Comparison of ENCODE assay signal across 2 cellular contexts in genomic region chr1:195153107-195153506, GRCh38.
TF ChIP-seq lines count a peak whose summit lies in the region.

No MANE protein-coding gene starts in this region.

TF ChIP-seq in IMR-90, 13 proteins besides CTCF, POLR2A, EP300 and RAD21 (continued from another document):
- TF ChIP-seq RFX5 (IDR thresholded peaks at IDR 0.05; ENCODE audit: low read depth, low read length), result no peak
- no peak for TF ChIP-seq CHD1 (IDR thresholded peaks at IDR 0.05; ENCODE audit: low read depth, low read length)
- TF ChIP-seq NFE2L2 (IDR thresholded peaks at IDR 0.05; ENCODE audit: low read depth, low read length), result peak; percentile 88

TF ChIP-seq in K562, 482 proteins besides CTCF, POLR2A, EP300 and RAD21 (continued from another document and continues in another):
- TF ChIP-seq, protein P1, sequence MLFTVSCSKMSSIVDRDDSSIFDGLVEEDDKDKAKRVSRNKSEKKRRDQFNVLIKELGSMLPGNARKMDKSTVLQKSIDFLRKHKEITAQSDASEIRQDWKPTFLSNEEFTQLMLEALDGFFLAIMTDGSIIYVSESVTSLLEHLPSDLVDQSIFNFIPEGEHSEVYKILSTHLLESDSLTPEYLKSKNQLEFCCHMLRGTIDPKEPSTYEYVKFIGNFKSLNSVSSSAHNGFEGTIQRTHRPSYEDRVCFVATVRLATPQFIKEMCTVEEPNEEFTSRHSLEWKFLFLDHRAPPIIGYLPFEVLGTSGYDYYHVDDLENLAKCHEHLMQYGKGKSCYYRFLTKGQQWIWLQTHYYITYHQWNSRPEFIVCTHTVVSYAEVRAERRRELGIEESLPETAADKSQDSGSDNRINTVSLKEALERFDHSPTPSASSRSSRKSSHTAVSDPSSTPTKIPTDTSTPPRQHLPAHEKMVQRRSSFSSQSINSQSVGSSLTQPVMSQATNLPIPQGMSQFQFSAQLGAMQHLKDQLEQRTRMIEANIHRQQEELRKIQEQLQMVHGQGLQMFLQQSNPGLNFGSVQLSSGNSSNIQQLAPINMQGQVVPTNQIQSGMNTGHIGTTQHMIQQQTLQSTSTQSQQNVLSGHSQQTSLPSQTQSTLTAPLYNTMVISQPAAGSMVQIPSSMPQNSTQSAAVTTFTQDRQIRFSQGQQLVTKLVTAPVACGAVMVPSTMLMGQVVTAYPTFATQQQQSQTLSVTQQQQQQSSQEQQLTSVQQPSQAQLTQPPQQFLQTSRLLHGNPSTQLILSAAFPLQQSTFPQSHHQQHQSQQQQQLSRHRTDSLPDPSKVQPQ (CRISPR knock-in tag; IDR thresholded peaks at IDR 0.05; ENCODE audit: borderline replicate concordance), result no peak
- TF ChIP-seq, protein P2, sequence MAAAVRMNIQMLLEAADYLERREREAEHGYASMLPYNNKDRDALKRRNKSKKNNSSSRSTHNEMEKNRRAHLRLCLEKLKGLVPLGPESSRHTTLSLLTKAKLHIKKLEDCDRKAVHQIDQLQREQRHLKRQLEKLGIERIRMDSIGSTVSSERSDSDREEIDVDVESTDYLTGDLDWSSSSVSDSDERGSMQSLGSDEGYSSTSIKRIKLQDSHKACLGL (CRISPR knock-in tag; IDR thresholded peaks at IDR 0.05; ENCODE audit: borderline replicate concordance, poor library complexity, severe bottlenecking), result no peak
- no peak for TF ChIP-seq EZH2 (IDR thresholded peaks at IDR 0.05; ENCODE audit: borderline replicate concordance, low read depth, low read length)
- TF ChIP-seq NEUROD1 (IDR thresholded peaks at IDR 0.05; ENCODE audit: borderline replicate concordance, low read depth, low read length, partially characterized antibody), result no peak
- TF ChIP-seq, protein P3, sequence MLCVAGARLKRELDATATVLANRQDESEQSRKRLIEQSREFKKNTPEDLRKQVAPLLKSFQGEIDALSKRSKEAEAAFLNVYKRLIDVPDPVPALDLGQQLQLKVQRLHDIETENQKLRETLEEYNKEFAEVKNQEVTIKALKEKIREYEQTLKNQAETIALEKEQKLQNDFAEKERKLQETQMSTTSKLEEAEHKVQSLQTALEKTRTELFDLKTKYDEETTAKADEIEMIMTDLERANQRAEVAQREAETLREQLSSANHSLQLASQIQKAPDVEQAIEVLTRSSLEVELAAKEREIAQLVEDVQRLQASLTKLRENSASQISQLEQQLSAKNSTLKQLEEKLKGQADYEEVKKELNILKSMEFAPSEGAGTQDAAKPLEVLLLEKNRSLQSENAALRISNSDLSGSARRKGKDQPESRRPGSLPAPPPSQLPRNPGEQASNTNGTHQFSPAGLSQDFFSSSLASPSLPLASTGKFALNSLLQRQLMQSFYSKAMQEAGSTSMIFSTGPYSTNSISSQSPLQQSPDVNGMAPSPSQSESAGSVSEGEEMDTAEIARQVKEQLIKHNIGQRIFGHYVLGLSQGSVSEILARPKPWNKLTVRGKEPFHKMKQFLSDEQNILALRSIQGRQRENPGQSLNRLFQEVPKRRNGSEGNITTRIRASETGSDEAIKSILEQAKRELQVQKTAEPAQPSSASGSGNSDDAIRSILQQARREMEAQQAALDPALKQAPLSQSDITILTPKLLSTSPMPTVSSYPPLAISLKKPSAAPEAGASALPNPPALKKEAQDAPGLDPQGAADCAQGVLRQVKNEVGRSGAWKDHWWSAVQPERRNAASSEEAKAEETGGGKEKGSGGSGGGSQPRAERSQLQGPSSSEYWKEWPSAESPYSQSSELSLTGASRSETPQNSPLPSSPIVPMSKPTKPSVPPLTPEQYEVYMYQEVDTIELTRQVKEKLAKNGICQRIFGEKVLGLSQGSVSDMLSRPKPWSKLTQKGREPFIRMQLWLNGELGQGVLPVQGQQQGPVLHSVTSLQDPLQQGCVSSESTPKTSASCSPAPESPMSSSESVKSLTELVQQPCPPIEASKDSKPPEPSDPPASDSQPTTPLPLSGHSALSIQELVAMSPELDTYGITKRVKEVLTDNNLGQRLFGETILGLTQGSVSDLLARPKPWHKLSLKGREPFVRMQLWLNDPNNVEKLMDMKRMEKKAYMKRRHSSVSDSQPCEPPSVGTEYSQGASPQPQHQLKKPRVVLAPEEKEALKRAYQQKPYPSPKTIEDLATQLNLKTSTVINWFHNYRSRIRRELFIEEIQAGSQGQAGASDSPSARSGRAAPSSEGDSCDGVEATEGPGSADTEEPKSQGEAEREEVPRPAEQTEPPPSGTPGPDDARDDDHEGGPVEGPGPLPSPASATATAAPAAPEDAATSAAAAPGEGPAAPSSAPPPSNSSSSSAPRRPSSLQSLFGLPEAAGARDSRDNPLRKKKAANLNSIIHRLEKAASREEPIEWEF (CRISPR knock-in tag; IDR thresholded peaks at IDR 0.05), result no peak
- TF ChIP-seq, protein P4, sequence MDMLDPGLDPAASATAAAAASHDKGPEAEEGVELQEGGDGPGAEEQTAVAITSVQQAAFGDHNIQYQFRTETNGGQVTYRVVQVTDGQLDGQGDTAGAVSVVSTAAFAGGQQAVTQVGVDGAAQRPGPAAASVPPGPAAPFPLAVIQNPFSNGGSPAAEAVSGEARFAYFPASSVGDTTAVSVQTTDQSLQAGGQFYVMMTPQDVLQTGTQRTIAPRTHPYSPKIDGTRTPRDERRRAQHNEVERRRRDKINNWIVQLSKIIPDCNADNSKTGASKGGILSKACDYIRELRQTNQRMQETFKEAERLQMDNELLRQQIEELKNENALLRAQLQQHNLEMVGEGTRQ (CRISPR knock-in tag; IDR thresholded peaks at IDR 0.05), result no peak
- TF ChIP-seq ZBTB1 (CRISPR knock-in tag; IDR thresholded peaks at IDR 0.05; ENCODE audit: borderline replicate concordance, low read depth), result no peak
- TF ChIP-seq ZNF431 (CRISPR knock-in tag; IDR thresholded peaks at IDR 0.05), result no peak
- TF ChIP-seq, protein P5, sequence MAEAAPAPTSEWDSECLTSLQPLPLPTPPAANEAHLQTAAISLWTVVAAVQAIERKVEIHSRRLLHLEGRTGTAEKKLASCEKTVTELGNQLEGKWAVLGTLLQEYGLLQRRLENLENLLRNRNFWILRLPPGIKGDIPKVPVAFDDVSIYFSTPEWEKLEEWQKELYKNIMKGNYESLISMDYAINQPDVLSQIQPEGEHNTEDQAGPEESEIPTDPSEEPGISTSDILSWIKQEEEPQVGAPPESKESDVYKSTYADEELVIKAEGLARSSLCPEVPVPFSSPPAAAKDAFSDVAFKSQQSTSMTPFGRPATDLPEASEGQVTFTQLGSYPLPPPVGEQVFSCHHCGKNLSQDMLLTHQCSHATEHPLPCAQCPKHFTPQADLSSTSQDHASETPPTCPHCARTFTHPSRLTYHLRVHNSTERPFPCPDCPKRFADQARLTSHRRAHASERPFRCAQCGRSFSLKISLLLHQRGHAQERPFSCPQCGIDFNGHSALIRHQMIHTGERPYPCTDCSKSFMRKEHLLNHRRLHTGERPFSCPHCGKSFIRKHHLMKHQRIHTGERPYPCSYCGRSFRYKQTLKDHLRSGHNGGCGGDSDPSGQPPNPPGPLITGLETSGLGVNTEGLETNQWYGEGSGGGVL (CRISPR knock-in tag; IDR thresholded peaks at IDR 0.05), result no peak
- TF ChIP-seq HNRNPH1 (optimal IDR thresholded peaks at IDR 0.05; ENCODE audit: low read depth, low read length), result no peak
- no peak for TF ChIP-seq PTTG1 (tag; IDR thresholded peaks at IDR 0.05; ENCODE audit: low read depth)
- TF ChIP-seq, protein P6, sequence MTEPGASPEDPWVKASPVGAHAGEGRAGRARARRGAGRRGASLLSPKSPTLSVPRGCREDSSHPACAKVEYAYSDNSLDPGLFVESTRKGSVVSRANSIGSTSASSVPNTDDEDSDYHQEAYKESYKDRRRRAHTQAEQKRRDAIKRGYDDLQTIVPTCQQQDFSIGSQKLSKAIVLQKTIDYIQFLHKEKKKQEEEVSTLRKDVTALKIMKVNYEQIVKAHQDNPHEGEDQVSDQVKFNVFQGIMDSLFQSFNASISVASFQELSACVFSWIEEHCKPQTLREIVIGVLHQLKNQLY (CRISPR knock-in tag; conservative IDR thresholded peaks at IDR 0.05), result no peak
- TF ChIP-seq CHD4 (IDR thresholded peaks at IDR 0.05; ENCODE audit: insufficient read depth, insufficient replicate concordance, low read depth, low read length, poor library complexity, severe bottlenecking), result no peak
- TF ChIP-seq, protein P7, sequence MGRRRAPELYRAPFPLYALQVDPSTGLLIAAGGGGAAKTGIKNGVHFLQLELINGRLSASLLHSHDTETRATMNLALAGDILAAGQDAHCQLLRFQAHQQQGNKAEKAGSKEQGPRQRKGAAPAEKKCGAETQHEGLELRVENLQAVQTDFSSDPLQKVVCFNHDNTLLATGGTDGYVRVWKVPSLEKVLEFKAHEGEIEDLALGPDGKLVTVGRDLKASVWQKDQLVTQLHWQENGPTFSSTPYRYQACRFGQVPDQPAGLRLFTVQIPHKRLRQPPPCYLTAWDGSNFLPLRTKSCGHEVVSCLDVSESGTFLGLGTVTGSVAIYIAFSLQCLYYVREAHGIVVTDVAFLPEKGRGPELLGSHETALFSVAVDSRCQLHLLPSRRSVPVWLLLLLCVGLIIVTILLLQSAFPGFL (CRISPR knock-in tag; IDR thresholded peaks at IDR 0.05), result no peak
- peak; percentile 87 for TF ChIP-seq ZNF316 (IDR thresholded peaks at IDR 0.05)
- no peak for TF ChIP-seq ZNF146 (CRISPR knock-in tag; IDR thresholded peaks at IDR 0.05; ENCODE audit: unreplicated experiment)
- TF ChIP-seq STAT5A (IDR thresholded peaks at IDR 0.05; ENCODE audit: borderline replicate concordance, low read length), result no peak
- TF ChIP-seq, protein P8, sequence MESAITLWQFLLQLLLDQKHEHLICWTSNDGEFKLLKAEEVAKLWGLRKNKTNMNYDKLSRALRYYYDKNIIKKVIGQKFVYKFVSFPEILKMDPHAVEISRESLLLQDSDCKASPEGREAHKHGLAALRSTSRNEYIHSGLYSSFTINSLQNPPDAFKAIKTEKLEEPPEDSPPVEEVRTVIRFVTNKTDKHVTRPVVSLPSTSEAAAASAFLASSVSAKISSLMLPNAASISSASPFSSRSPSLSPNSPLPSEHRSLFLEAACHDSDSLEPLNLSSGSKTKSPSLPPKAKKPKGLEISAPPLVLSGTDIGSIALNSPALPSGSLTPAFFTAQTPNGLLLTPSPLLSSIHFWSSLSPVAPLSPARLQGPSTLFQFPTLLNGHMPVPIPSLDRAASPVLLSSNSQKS (CRISPR knock-in tag; IDR thresholded peaks at IDR 0.05), result no peak
- TF ChIP-seq SIN3B (IDR thresholded peaks at IDR 0.05; ENCODE audit: low read depth), result no peak
- no peak for TF ChIP-seq HCFC1 (IDR thresholded peaks at IDR 0.05; ENCODE audit: low read depth, low read length)
- TF ChIP-seq, protein P9, sequence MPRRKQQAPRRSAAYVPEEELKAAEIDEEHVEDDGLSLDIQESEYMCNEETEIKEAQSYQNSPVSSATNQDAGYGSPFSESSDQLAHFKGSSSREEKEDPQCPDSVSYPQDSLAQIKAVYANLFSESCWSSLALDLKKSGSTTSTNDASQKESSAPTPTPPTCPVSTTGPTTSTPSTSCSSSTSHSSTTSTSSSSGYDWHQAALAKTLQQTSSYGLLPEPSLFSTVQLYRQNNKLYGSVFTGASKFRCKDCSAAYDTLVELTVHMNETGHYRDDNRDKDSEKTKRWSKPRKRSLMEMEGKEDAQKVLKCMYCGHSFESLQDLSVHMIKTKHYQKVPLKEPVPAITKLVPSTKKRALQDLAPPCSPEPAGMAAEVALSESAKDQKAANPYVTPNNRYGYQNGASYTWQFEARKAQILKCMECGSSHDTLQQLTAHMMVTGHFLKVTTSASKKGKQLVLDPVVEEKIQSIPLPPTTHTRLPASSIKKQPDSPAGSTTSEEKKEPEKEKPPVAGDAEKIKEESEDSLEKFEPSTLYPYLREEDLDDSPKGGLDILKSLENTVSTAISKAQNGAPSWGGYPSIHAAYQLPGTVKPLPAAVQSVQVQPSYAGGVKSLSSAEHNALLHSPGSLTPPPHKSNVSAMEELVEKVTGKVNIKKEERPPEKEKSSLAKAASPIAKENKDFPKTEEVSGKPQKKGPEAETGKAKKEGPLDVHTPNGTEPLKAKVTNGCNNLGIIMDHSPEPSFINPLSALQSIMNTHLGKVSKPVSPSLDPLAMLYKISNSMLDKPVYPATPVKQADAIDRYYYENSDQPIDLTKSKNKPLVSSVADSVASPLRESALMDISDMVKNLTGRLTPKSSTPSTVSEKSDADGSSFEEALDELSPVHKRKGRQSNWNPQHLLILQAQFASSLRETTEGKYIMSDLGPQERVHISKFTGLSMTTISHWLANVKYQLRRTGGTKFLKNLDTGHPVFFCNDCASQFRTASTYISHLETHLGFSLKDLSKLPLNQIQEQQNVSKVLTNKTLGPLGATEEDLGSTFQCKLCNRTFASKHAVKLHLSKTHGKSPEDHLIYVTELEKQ (CRISPR knock-in tag; IDR thresholded peaks at IDR 0.05), result no peak
- TF ChIP-seq, protein P10, sequence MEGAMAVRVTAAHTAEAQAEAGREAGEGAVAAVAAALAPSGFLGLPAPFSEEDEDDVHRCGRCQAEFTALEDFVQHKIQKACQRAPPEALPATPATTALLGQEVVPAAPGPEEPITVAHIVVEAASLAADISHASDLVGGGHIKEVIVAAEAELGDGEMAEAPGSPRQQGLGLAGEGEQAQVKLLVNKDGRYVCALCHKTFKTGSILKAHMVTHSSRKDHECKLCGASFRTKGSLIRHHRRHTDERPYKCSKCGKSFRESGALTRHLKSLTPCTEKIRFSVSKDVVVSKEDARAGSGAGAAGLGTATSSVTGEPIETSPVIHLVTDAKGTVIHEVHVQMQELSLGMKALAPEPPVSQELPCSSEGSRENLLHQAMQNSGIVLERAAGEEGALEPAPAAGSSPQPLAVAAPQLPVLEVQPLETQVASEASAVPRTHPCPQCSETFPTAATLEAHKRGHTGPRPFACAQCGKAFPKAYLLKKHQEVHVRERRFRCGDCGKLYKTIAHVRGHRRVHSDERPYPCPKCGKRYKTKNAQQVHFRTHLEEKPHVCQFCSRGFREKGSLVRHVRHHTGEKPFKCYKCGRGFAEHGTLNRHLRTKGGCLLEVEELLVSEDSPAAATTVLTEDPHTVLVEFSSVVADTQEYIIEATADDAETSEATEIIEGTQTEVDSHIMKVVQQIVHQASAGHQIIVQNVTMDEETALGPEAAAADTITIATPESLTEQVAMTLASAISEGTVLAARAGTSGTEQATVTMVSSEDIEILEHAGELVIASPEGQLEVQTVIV (CRISPR knock-in tag; IDR thresholded peaks at IDR 0.05; ENCODE audit: borderline replicate concordance), result no peak
- TF ChIP-seq, protein P11, sequence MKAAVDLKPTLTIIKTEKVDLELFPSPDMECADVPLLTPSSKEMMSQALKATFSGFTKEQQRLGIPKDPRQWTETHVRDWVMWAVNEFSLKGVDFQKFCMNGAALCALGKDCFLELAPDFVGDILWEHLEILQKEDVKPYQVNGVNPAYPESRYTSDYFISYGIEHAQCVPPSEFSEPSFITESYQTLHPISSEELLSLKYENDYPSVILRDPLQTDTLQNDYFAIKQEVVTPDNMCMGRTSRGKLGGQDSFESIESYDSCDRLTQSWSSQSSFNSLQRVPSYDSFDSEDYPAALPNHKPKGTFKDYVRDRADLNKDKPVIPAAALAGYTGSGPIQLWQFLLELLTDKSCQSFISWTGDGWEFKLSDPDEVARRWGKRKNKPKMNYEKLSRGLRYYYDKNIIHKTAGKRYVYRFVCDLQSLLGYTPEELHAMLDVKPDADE (conservative IDR thresholded peaks at IDR 0.05; ENCODE audit: control insufficient read depth, low read depth, low read length), result no peak
- TF ChIP-seq MEF2A (IDR thresholded peaks at IDR 0.05; ENCODE audit: control insufficient read depth, low read depth, low read length), result no peak
- no peak for TF ChIP-seq ZNF232 (CRISPR knock-in tag; IDR thresholded peaks at IDR 0.05)
- no peak for TF ChIP-seq STAT5B (CRISPR knock-in tag; IDR thresholded peaks at IDR 0.05)
- TF ChIP-seq, protein P12, sequence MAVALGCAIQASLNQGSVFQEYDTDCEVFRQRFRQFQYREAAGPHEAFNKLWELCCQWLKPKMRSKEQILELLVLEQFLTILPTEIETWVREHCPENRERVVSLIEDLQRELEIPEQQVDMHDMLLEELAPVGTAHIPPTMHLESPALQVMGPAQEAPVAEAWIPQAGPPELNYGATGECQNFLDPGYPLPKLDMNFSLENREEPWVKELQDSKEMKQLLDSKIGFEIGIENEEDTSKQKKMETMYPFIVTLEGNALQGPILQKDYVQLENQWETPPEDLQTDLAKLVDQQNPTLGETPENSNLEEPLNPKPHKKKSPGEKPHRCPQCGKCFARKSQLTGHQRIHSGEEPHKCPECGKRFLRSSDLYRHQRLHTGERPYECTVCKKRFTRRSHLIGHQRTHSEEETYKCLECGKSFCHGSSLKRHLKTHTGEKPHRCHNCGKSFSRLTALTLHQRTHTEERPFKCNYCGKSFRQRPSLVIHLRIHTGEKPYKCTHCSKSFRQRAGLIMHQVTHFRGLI (CRISPR knock-in tag; IDR thresholded peaks at IDR 0.05), result no peak
- TF ChIP-seq ZFP36 (IDR thresholded peaks at IDR 0.05; ENCODE audit: low read depth, low read length, partially characterized antibody), result no peak
